8 cellular contexts compared by ENCODE assay signal in genomic region chr1:27940297-27940696, GRCh38. TPM values are rescaled to one million over a fixed set of nuclear protein-coding genes. Genes with fewer than 3 reads are reported as not detected.
DNase-seq lines count a peak whose midpoint lies in the region; ATAC-seq, FAIRE-seq and TF ChIP-seq lines count a peak whose summit lies in the region.

No MANE protein-coding gene starts in this region.

- no peak for FAIRE-seq in kidney (lab: Jason Lieb, UNC)

- H3K9ac ChIP-seq in kidney (ENCODE audit: low read length in 2 of 2) = no peak overlapping the region

- peak; percentile 6 for DNase-seq in NCI-H1694 (lab: John Stamatoyannopoulos, UW)
- DNase-seq in NCI-H1694 treated with DMSO at 0.1 percent for 48 hours (lab: John Stamatoyannopoulos, UW) = no peak
- DNase-seq in T follicular helper cell (ENCODE audit: low read depth) = peak; percentile 61
- DNase-seq in activated naive CD4-positive, alpha-beta T cell treated with anti-CD3 and anti-CD28 coated beads, Interleukin-2, amount 50 U/mL, for 72 hours (ENCODE audit: low spot score in 2 of 2) = peak in 1 of 2 donors; percentile 79
- no peak for DNase-seq in kidney
- peak; percentile 41 to 67 for DNase-seq in stimulated activated CD8-positive, alpha-beta memory T cell treated with anti-CD3 and anti-CD28 coated beads, Interleukin-2, amount 100 ng/mL, for 1 hour (ENCODE audit: low read depth in 2 of 2)
- no peak for DNase-seq in NK-92 (lab: John Stamatoyannopoulos, UW; ENCODE audit: unreplicated experiment)
- DNase-seq in NCI-H446 treated with DMSO at 0.1 percent for 48 hours (lab: John Stamatoyannopoulos, UW) = no peak

- H3K27ac ChIP-seq in kidney (ENCODE audit: low read depth in 2 of 2, low read length in 2 of 2) = no peak overlapping the region

- no peaks in the 10 kb centered on the region for H3K9me3 Mint-ChIP-seq in activated naive CD4-positive, alpha-beta T cell treated with anti-CD3 and anti-CD28 coated beads, Interleukin-2, amount 50 U/mL, for 72 hours

- peaks cover 0 to 3% of the 10 kb centered on the region in 2 donors for H3K4me1 ChIP-seq in kidney (ENCODE audit: control insufficient read depth in 1 of 2, insufficient read depth in 1 of 2, low read depth in 1 of 2, low read length in 2 of 2)

- intact Hi-C loops in kidney (cut with DNase I) = no loop called here

- ATAC-seq in activated naive CD4-positive, alpha-beta T cell treated with anti-CD3 and anti-CD28 coated beads, Interleukin-2, amount 50 U/mL, for 72 hours = peak; percentile 83 to 87

- no peak overlapping the region for H3K4me3 ChIP-seq in kidney (ENCODE audit: low read length in 2 of 2)

- H3K36me3 ChIP-seq in kidney (ENCODE audit: control insufficient read depth in 1 of 2, insufficient read depth in 2 of 2, low read length in 2 of 2) = no peaks in the 10 kb centered on the region

- H3K9me3 ChIP-seq in kidney (ENCODE audit: control insufficient read depth in 1 of 2, low read length in 2 of 2) = no peaks in the 10 kb centered on the region

- H3K27ac Mint-ChIP-seq in activated naive CD4-positive, alpha-beta T cell treated with anti-CD3 and anti-CD28 coated beads, Interleukin-2, amount 50 U/mL, for 72 hours = peak overlapping the region; percentile 56 to 72

- no peaks in the 10 kb centered on the region for H3K36me3 Mint-ChIP-seq in activated naive CD4-positive, alpha-beta T cell treated with anti-CD3 and anti-CD28 coated beads, Interleukin-2, amount 50 U/mL, for 72 hours

- peak; percentile 24 for TF ChIP-seq CTCF in kidney (IDR thresholded peaks at IDR 0.05; ENCODE audit: borderline replicate concordance, extremely low read depth, insufficient read depth)

RNA-seq across cellular contexts. Expression of gene SMPDL3B, which starts 5.5 kb away (rescaled TPM):
- total RNA-seq in activated naive CD4-positive, alpha-beta T cell treated with anti-CD3 and anti-CD28 coated beads, Interleukin-2, amount 50 U/mL, for 72 hours = 1 to 10 TPM in 1 of 2 donors, under 1 TPM in 1; 0.43 to 1.3 TPM
- 9.7 TPM for total RNA-seq in kidney
- 5.9 TPM for polyA plus RNA-seq in kidney (ENCODE audit: insufficient read depth, low read depth, low replicate concordance)

RNA-seq across cellular contexts. Expression of gene XKR8, which starts 19.5 kb away (rescaled TPM):
- total RNA-seq in activated naive CD4-positive, alpha-beta T cell treated with anti-CD3 and anti-CD28 coated beads, Interleukin-2, amount 50 U/mL, for 72 hours = 1 to 10 TPM; 4.6 to 4.7 TPM
- total RNA-seq in kidney = 8.2 TPM
- polyA plus RNA-seq in kidney (ENCODE audit: insufficient read depth, low read depth, low replicate concordance) = 9.1 TPM

RNA-seq across cellular contexts. Expression of gene RPA2, which starts 25.9 kb away (rescaled TPM):
- total RNA-seq in activated naive CD4-positive, alpha-beta T cell treated with anti-CD3 and anti-CD28 coated beads, Interleukin-2, amount 50 U/mL, for 72 hours = 10 to 100 TPM; 69.4 to 88.2 TPM
- 36.0 TPM for total RNA-seq in kidney
- 32.6 TPM for polyA plus RNA-seq in kidney (ENCODE audit: insufficient read depth, low read depth, low replicate concordance)

Comparison
In these comparisons a context has a peak if more than half of its experiments do, and no peak if none do; other contexts are left out.
1. DNase-seq: peak in NCI-H1694 (single experiment), T follicular helper cell (single experiment) and stimulated activated CD8-positive, alpha-beta memory T cell treated with anti-CD3 and anti-CD28 coated beads, Interleukin-2, amount 100 ng/mL, for 1 hour (2 of 2); none in NCI-H1694 treated with DMSO at 0.1 percent for 48 hours (single experiment), kidney (single experiment), NK-92 (single experiment) and NCI-H446 treated with DMSO at 0.1 percent for 48 hours (single experiment).